ENCODE assay signal across 8 cellular contexts in the genomic region with DNA sequence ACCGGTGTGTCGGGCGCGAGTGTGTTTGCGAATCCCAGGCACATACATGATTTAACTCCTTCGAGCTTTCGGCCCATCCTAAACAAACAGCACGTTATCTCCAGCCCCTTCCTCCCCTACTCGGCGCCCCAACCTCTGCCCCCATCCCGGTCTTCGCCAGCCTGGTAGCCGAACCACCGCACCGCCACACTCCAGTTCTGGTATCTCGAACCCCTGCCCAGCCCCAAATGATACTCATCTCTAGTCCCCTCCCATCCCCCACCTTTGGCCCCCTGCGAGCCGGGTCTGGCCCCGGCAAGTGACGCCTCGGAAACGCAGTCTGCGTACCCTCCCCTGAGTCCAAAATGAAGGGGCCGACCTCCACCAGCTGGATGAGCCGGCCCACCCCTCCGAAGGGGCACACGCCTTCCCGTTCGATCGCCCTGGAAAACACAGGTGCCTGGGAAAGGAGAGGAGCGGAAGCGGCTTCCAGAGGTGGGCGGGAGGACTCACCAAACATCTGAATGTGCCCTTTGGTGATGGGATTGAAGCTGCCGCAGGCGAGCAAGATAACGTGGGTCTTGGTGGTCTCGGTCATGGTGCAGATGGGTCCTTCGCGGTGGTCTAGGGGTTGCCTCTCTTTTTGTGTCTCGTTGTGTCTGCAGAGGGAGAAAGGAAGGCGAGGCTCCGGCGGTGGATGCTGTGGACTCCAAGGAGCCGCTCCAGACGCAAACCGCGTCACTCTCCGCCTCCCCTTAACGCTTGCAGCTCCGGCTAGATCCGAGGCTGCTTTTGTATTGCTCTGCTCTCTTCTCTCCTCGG. TPM values are rescaled to one million over a fixed set of nuclear protein-coding genes. Genes with fewer than 3 reads are reported as not detected.
A peak's percentile ranks its signal among the peaks of the same experiment; 100 is the strongest.
DNase-seq lines count a peak whose midpoint lies in the region; ATAC-seq, FAIRE-seq and TF ChIP-seq lines count a peak whose summit lies in the region.

A gene (minus strand): TSS at position 690 of the 801 bp plus-strand sequence. CDS start 113 bp downstream, at position 577.

- in situ Hi-C loops in gastrocnemius medialis (cut with MboI; ENCODE audit: low sequenced_read_pairs in 4 of 4) = no loop called here

- H3K4me1 Mint-ChIP-seq in CD4-positive, CD25-positive, alpha-beta regulatory T cell = peaks cover 0 to 28% (median 20%) of the 10 kb centered on the region in 4 donors

- peak within 1 kb of the TSS; percentile 4 to 84 (median 74) for H3K4me3 Mint-ChIP-seq in CD4-positive, CD25-positive, alpha-beta regulatory T cell

- H3K36me3 ChIP-seq in CD4-positive, CD25-positive, alpha-beta regulatory T cell (ENCODE audit: control insufficient read depth, insufficient read depth, low read length) = no peaks in the 10 kb centered on the region
- no peaks in the 10 kb centered on the region for H3K36me3 ChIP-seq in gastrocnemius medialis

- intact Hi-C loops in gastrocnemius medialis (cut with DNase I; ENCODE audit: low total_unique reads) = no loop called here

- H3K4me3 ChIP-seq in CD4-positive, CD25-positive, alpha-beta regulatory T cell (ENCODE audit: low read depth, low read length) = no peak within 1 kb of the TSS
- H3K4me3 ChIP-seq in gastrocnemius medialis = peak within 1 kb of the TSS; percentile 17 to 37 (median 34)

- ATAC-seq in CD4-positive, CD25-positive, alpha-beta regulatory T cell (ENCODE audit: low read depth in 2 of 2) = no peak
- no peak for ATAC-seq in gastrocnemius medialis
- ATAC-seq in GM19023 (IDR thresholded peaks at IDR 0.05; ENCODE audit: unreplicated experiment) = no peak
- no peak for ATAC-seq in GM19397 (IDR thresholded peaks at IDR 0.05; ENCODE audit: unreplicated experiment)

- peaks cover 20% of the 10 kb centered on the region for H3K4me1 ChIP-seq in CD4-positive, CD25-positive, alpha-beta regulatory T cell (ENCODE audit: control insufficient read depth, insufficient read depth, low read length, poor library complexity, severe bottlenecking)
- peaks cover 10 to 22% of the 10 kb centered on the region in 2 donors for H3K4me1 ChIP-seq in gastrocnemius medialis

- no peak for DNase-seq in CD4-positive, CD25-positive, alpha-beta regulatory T cell
- DNase-seq in NCI-H1092 treated with DMSO at 0.1 percent for 48 hours (lab: John Stamatoyannopoulos, UW) = peak; percentile 22
- peak in 45 of 56 donors; percentile 9 to 70 (median 38) for DNase-seq in amygdala (lab: John Stamatoyannopoulos, UW)
- peak; percentile 38 for DNase-seq in iPS DF 19.7 (ENCODE audit: low read depth, low spot score)
- DNase-seq in gastrocnemius medialis = no peak
- DNase-seq in RCC 7860 (ENCODE audit: low spot score) = no peak

- peak within 1 kb of the TSS in 1 of 3 donors; percentile 52 for H3K27ac Mint-ChIP-seq in CD4-positive, CD25-positive, alpha-beta regulatory T cell

- no peaks in the 10 kb centered on the region for H3K36me3 Mint-ChIP-seq in CD4-positive, CD25-positive, alpha-beta regulatory T cell

- FAIRE-seq in RCC 7860 (lab: Jason Lieb, UNC) = no peak

- no peak for TF ChIP-seq CTCF in gastrocnemius medialis (IDR thresholded peaks at IDR 0.05 in 4 of 5, conservative IDR thresholded peaks at IDR 0.05 in 1 of 5)

- H3K27ac ChIP-seq in CD4-positive, CD25-positive, alpha-beta regulatory T cell (ENCODE audit: insufficient read depth, low read length, poor library complexity, severe bottlenecking) = no peak within 1 kb of the TSS
- no peak within 1 kb of the TSS for H3K27ac ChIP-seq in gastrocnemius medialis

- H3K27me3 Mint-ChIP-seq in CD4-positive, CD25-positive, alpha-beta regulatory T cell = peaks cover 72% of the 10 kb centered on the region

- peaks cover 0 to 4% (median 0%) of the 10 kb centered on the region in 7 donors for H3K9me3 Mint-ChIP-seq in CD4-positive, CD25-positive, alpha-beta regulatory T cell

- H3K9me3 ChIP-seq in CD4-positive, CD25-positive, alpha-beta regulatory T cell (ENCODE audit: control insufficient read depth in 2 of 2, low read length in 2 of 2) = no peaks in the 10 kb centered on the region
- no peaks in the 10 kb centered on the region for H3K9me3 ChIP-seq in gastrocnemius medialis

- no peak for TF ChIP-seq POLR2A in gastrocnemius medialis (IDR thresholded peaks at IDR 0.05)

- H3K27me3 ChIP-seq in CD4-positive, CD25-positive, alpha-beta regulatory T cell (ENCODE audit: control insufficient read depth, insufficient read depth, low read length) = peaks cover 35% of the 10 kb centered on the region
- H3K27me3 ChIP-seq in gastrocnemius medialis = peaks cover 37 to 59% (median 49%) of the 10 kb centered on the region in 3 donors

RNA-seq across cellular contexts. Expression of the gene that starts here (rescaled TPM):
- total RNA-seq in CD4-positive, CD25-positive, alpha-beta regulatory T cell = not detected
- polyA plus RNA-seq in CD4-positive, CD25-positive, alpha-beta regulatory T cell = not detected
- total RNA-seq in gastrocnemius medialis = under 1 TPM in 3 of 4 donors, not detected in 1; 0.10 to 0.29 (median 0.26) TPM

Comparison
In these comparisons a context has a peak if more than half of its experiments do, and no peak if none do; other contexts are left out.
1. DNase-seq: peak in NCI-H1092 treated with DMSO at 0.1 percent for 48 hours (single experiment), amygdala (45 of 56) and iPS DF 19.7 (single experiment); none in CD4-positive, CD25-positive, alpha-beta regulatory T cell (0 of 3), gastrocnemius medialis (0 of 2) and RCC 7860 (single experiment).